19 cellular contexts compared by ENCODE assay signal in genomic region chr1:67451377-67451776, GRCh38.
"Had no signal": no experiment of that assay in that cellular context is flagged by ENCODE, and none has a peak within 500 bp of the region (broad histone marks: within the 10 kb centered on the region; RNA-seq: fewer than 3 reads in every experiment).

No MANE protein-coding gene starts in this region.

- H3K36me3 Mint-ChIP-seq: natural killer cell; stimulated activated memory B cell treated with anti-CD40 and anti-IgM and Interleukin-4, amounts not matched to agents 10 μg/mL and 1 μg/mL and 100 μg/mL, for 72 hours had no signal

- H3K27ac ChIP-seq: foreskin keratinocyte, hepatocyte, psoas muscle, spleen, tibial artery had no signal

- H3K36me3 ChIP-seq: spleen, tibial artery had no signal

- H3K4me1 ChIP-seq: foreskin keratinocyte, tibial artery had no signal

- H3K4me3 ChIP-seq: hepatocyte, psoas muscle, spleen, tibial artery had no signal

- ATAC-seq: effector memory CD8-positive, alpha-beta T cell; foreskin keratinocyte; left colon; natural killer cell; psoas muscle; sciatic nerve; stimulated activated memory B cell treated with anti-CD40 and anti-IgM and Interleukin-4, amounts not matched to agents 10 μg/mL and 1 μg/mL and 100 μg/mL, for 72 hours had no signal

- H3K27me3 Mint-ChIP-seq: dendritic cell treated with granulocyte-macrophage colony-stimulating factor and Interleukin-4, amounts not matched to agents 40 ng/mL and 50 ng/mL, for 4 days; stimulated activated naive CD8-positive, alpha-beta T cell treated with anti-CD3 and anti-CD28 coated beads, Interleukin-15, Interleukin-2, amounts not matched to agents 100 ng/mL and 50 ng/mL, for 24 hours had no signal

- H3K27ac Mint-ChIP-seq: dendritic cell treated with granulocyte-macrophage colony-stimulating factor and Interleukin-4, amounts not matched to agents 40 ng/mL and 50 ng/mL, for 4 days; effector memory CD8-positive, alpha-beta T cell; natural killer cell; stimulated activated memory B cell treated with anti-CD40 and anti-IgM and Interleukin-4, amounts not matched to agents 10 μg/mL and 1 μg/mL and 100 μg/mL, for 72 hours; stimulated activated naive CD8-positive, alpha-beta T cell treated with anti-CD3 and anti-CD28 coated beads, Interleukin-15, Interleukin-2, amounts not matched to agents 100 ng/mL and 50 ng/mL, for 24 hours had no signal

- DNase-seq: effector memory CD8-positive, alpha-beta T cell; foreskin keratinocyte; head of caudate nucleus; left colon; mammary epithelial cell; natural killer cell; psoas muscle; retina; spleen; stimulated activated CD4-positive, alpha-beta T cell treated with anti-CD3 and anti-CD28 coated beads, Interleukin-15, amount 100 ng/mL, for 24 hours; stimulated activated CD4-positive, alpha-beta T cell treated with anti-CD3 and anti-CD28 coated beads, Interleukin-1b, Interleukin-23, amount 100 ng/mL, for 48 hours; stimulated activated CD4-positive, alpha-beta T cell treated with anti-CD3 and anti-CD28 coated beads, Interleukin-4, amount 100 ng/mL, for 24 hours; tibial artery had no signal

- H3K27me3 ChIP-seq: hepatocyte, tibial artery had no signal

- H3K9me3 ChIP-seq: psoas muscle, spleen, tibial artery had no signal

- H2AFZ ChIP-seq: hepatocyte had no signal

- H3K9me3 Mint-ChIP-seq: dendritic cell treated with granulocyte-macrophage colony-stimulating factor and Interleukin-4, amounts not matched to agents 40 ng/mL and 50 ng/mL, for 4 days; effector memory CD8-positive, alpha-beta T cell; natural killer cell; neural crest cell; stimulated activated memory B cell treated with anti-CD40 and anti-IgM and Interleukin-4, amounts not matched to agents 10 μg/mL and 1 μg/mL and 100 μg/mL, for 72 hours; stimulated activated naive CD8-positive, alpha-beta T cell treated with anti-CD3 and anti-CD28 coated beads, Interleukin-15, Interleukin-2, amounts not matched to agents 100 ng/mL and 50 ng/mL, for 24 hours had no signal

- H3K4me2 ChIP-seq: hepatocyte had no signal

- H3K4me3 Mint-ChIP-seq: dendritic cell treated with granulocyte-macrophage colony-stimulating factor and Interleukin-4, amounts not matched to agents 40 ng/mL and 50 ng/mL, for 4 days; effector memory CD8-positive, alpha-beta T cell; natural killer cell; neural crest cell; stimulated activated memory B cell treated with anti-CD40 and anti-IgM and Interleukin-4, amounts not matched to agents 10 μg/mL and 1 μg/mL and 100 μg/mL, for 72 hours; stimulated activated naive CD8-positive, alpha-beta T cell treated with anti-CD3 and anti-CD28 coated beads, Interleukin-15, Interleukin-2, amounts not matched to agents 100 ng/mL and 50 ng/mL, for 24 hours had no signal

- H3K4me1 Mint-ChIP-seq: neural crest cell had no signal

- H3K79me2 ChIP-seq: hepatocyte had no signal
